In genomic region chr12:125314051-125314882, GRCh38 we compare ENCODE assay signal across 29 cellular contexts.
DNase-seq lines count a peak whose midpoint lies in the region; FAIRE-seq lines count a peak whose summit lies in the region.
"Had no signal": no experiment of that assay in that cellular context is flagged by ENCODE, and none has a peak within 500 bp of the region (broad histone marks: within the 10 kb centered on the region; RNA-seq: fewer than 3 reads in every experiment).

No MANE protein-coding gene starts in this region.

- H3K23ac ChIP-seq in mesendoderm (ENCODE audit: low read length), result no peak overlapping the region

- H4K5ac ChIP-seq in mesendoderm (ENCODE audit: low read length), result no peak overlapping the region

- H3K9me3 ChIP-seq in HUES6 (ENCODE audit: control insufficient read depth, insufficient read depth, low read depth, low read length), result no peaks in the 10 kb centered on the region
- H3K9me3 ChIP-seq: left lung, uterus had no signal

- H2AK5ac ChIP-seq in mesendoderm (ENCODE audit: low read length), result no peak overlapping the region

- DNase-seq in caudate nucleus (lab: John Stamatoyannopoulos, UW) (peak in 21 of 61 donors; percentile 6 to 69 (median 32)), mesendoderm (peak; percentile 58), urothelium cell line (ENCODE audit: low spot score) (peak; percentile 32), dermis blood vessel endothelial cell (no peak), RPMI8226 (no peak)
- DNase-seq in activated CD4-positive, alpha-beta memory T cell treated with anti-CD3 and anti-CD28 coated beads for 36 hours, result no peak
- DNase-seq: activated CD4-positive, alpha-beta T cell treated with anti-CD3 and anti-CD28 coated beads for 36 hours; activated naive CD4-positive, alpha-beta T cell treated with anti-CD3 and anti-CD28 coated beads for 36 hours; activated T-cell treated with anti-CD3 and anti-CD28 coated beads, Interleukin-2, amount 50 U/mL, for 48 hours; CD4-positive, alpha-beta T cell; cerebellar nuclear complex; effector CD8-positive, alpha-beta T cell; left lung; midbrain; natural killer cell; NCI-H1092 treated with DMSO at 0.1 percent for 48 hours; NCI-H2029; NCI-H345; NCI-H774; OCI-M1; SHP77 treated with DMSO at 0.1 percent for 48 hours; stimulated activated CD4-positive, alpha-beta T cell treated with anti-CD3 and anti-CD28 coated beads, Interleukin-1b, Interleukin-23, amount 100 ng/mL, for 48 hours; uterus had no signal

- H3K36me3 ChIP-seq in HUES6 (ENCODE audit: control insufficient read depth, insufficient read depth, low read length) (no peaks in the 10 kb centered on the region), mesendoderm (ENCODE audit: control insufficient read depth, insufficient read depth, low read length) (no peaks in the 10 kb centered on the region)
- H3K36me3 ChIP-seq: left lung, uterus had no signal

- no peak overlapping the region for H2BK120ac ChIP-seq in mesendoderm (ENCODE audit: low read depth, low read length)

- CTCF ChIA-PET in activated CD4-positive, alpha-beta memory T cell treated with anti-CD3 and anti-CD28 coated beads for 36 hours (lab: Charles Lee), result no interaction called here

- H3K79me2 ChIP-seq in mesendoderm (ENCODE audit: control insufficient read depth, insufficient read depth, low read length), result no peaks in the 10 kb centered on the region

- H2BK5ac ChIP-seq in mesendoderm (ENCODE audit: low read length), result no peak overlapping the region

- no peak overlapping the region for H2BK15ac ChIP-seq in mesendoderm (replicated peaks; ENCODE audit: low read depth)

- H3K18ac ChIP-seq in mesendoderm (ENCODE audit: low read length), result no peak overlapping the region

- H3K9ac ChIP-seq in HUES6 (ENCODE audit: low read length) (no peak overlapping the region), mesendoderm (ENCODE audit: low read length) (no peak overlapping the region)

- WGBS in mesendoderm (ENCODE audit: extremely low coverage, insufficient coverage, low lambda C conversion rate), result no CpG with 5 or more reads among the region's 22 CpGs

- no peaks in the 10 kb centered on the region for H3K36me3 Mint-ChIP-seq in activated CD4-positive, alpha-beta memory T cell treated with anti-CD3 and anti-CD28 coated beads for 36 hours
- H3K36me3 Mint-ChIP-seq: natural killer cell; stimulated activated effector memory CD8-positive, alpha-beta T cell treated with anti-CD3 and anti-CD28 coated beads, Interleukin-12 subunit alpha, Interleukin-12 subunit beta, amount 100 ng/mL, for 72 hours had no signal

- H3K4me2 ChIP-seq in mesendoderm (ENCODE audit: low read length), result no peak overlapping the region

- intact Hi-C loops in activated CD4-positive, alpha-beta memory T cell treated with anti-CD3 and anti-CD28 coated beads for 36 hours (cut with micrococcal nuclease), result no loop called here

- H3K4me1 Mint-ChIP-seq in activated CD4-positive, alpha-beta memory T cell treated with anti-CD3 and anti-CD28 coated beads for 36 hours (ENCODE audit: low read depth), result no peaks in the 10 kb centered on the region
- H3K4me1 Mint-ChIP-seq: activated CD4-positive, alpha-beta T cell treated with anti-CD3 and anti-CD28 coated beads for 36 hours; natural killer cell; stimulated activated effector memory CD8-positive, alpha-beta T cell treated with anti-CD3 and anti-CD28 coated beads, Interleukin-12 subunit alpha, Interleukin-12 subunit beta, amount 100 ng/mL, for 72 hours had no signal

- peaks cover 14% of the 10 kb centered on the region for H3K4me1 ChIP-seq in HUES6 (ENCODE audit: control insufficient read depth, insufficient read depth, low read length)
- H3K4me1 ChIP-seq in mesendoderm (ENCODE audit: control insufficient read depth, low read depth, low read length), result peaks cover 2% of the 10 kb centered on the region
- H3K4me1 ChIP-seq: left lung, uterus had no signal

- no peaks in the 10 kb centered on the region for H3K9me3 Mint-ChIP-seq in activated CD4-positive, alpha-beta memory T cell treated with anti-CD3 and anti-CD28 coated beads for 36 hours
- H3K9me3 Mint-ChIP-seq: activated naive CD4-positive, alpha-beta T cell treated with anti-CD3 and anti-CD28 coated beads for 36 hours; CD4-positive, alpha-beta T cell; natural killer cell; stimulated activated effector memory CD8-positive, alpha-beta T cell treated with anti-CD3 and anti-CD28 coated beads, Interleukin-12 subunit alpha, Interleukin-12 subunit beta, amount 100 ng/mL, for 72 hours had no signal

- POLR2A ChIA-PET in activated CD4-positive, alpha-beta memory T cell treated with anti-CD3 and anti-CD28 coated beads for 36 hours (lab: Charles Lee), result no interaction called here

- H3K27me3 Mint-ChIP-seq in activated CD4-positive, alpha-beta memory T cell treated with anti-CD3 and anti-CD28 coated beads for 36 hours, result peaks cover 9% of the 10 kb centered on the region

- H3K27ac ChIP-seq in HUES6 (ENCODE audit: low read depth, low read length) (no peak overlapping the region), caudate nucleus (ENCODE audit: low read depth, low read length) (peak overlapping the region; percentile 66), mesendoderm (ENCODE audit: low read depth, low read length) (no peak overlapping the region)
- H3K27ac ChIP-seq: left lung, uterus had no signal

- H3K4me3 ChIP-seq in HUES6 (ENCODE audit: low read depth, low read length), result peak overlapping the region; percentile 41
- no peak overlapping the region for H3K4me3 ChIP-seq in mesendoderm (ENCODE audit: low read length)
- H3K4me3 ChIP-seq: left lung, uterus had no signal

- no peak overlapping the region for H3K27ac Mint-ChIP-seq in activated CD4-positive, alpha-beta memory T cell treated with anti-CD3 and anti-CD28 coated beads for 36 hours
- H3K27ac Mint-ChIP-seq: activated CD4-positive, alpha-beta T cell treated with anti-CD3 and anti-CD28 coated beads for 36 hours; activated naive CD4-positive, alpha-beta T cell treated with anti-CD3 and anti-CD28 coated beads for 36 hours; CD4-positive, alpha-beta T cell; natural killer cell; progenitor cell of endocrine pancreas; stimulated activated effector memory CD8-positive, alpha-beta T cell treated with anti-CD3 and anti-CD28 coated beads, Interleukin-12 subunit alpha, Interleukin-12 subunit beta, amount 100 ng/mL, for 72 hours had no signal

- no peak overlapping the region for H3K4ac ChIP-seq in mesendoderm (ENCODE audit: low read depth, low read length)

- H3K79me1 ChIP-seq in mesendoderm (ENCODE audit: low read length), result no peaks in the 10 kb centered on the region

- H3K56ac ChIP-seq in mesendoderm (ENCODE audit: low read length), result peak overlapping the region; percentile 31

- no peak overlapping the region for H3K4me3 Mint-ChIP-seq in activated CD4-positive, alpha-beta memory T cell treated with anti-CD3 and anti-CD28 coated beads for 36 hours
- H3K4me3 Mint-ChIP-seq: activated CD4-positive, alpha-beta T cell treated with anti-CD3 and anti-CD28 coated beads for 36 hours; activated naive CD4-positive, alpha-beta T cell treated with anti-CD3 and anti-CD28 coated beads for 36 hours; CD4-positive, alpha-beta T cell; natural killer cell; stimulated activated effector memory CD8-positive, alpha-beta T cell treated with anti-CD3 and anti-CD28 coated beads, Interleukin-12 subunit alpha, Interleukin-12 subunit beta, amount 100 ng/mL, for 72 hours had no signal

- no peak for FAIRE-seq in urothelium cell line (lab: Jason Lieb, UNC)
- FAIRE-seq: frontal cortex, GM12892, GM19239 had no signal

- H3K27me3 ChIP-seq in HUES6 (ENCODE audit: control insufficient read depth, insufficient read depth, low read length), result no peaks in the 10 kb centered on the region
- H3K27me3 ChIP-seq in mesendoderm (ENCODE audit: insufficient read depth, low read length, poor library complexity), result no peaks in the 10 kb centered on the region
- H3K27me3 ChIP-seq: uterus had no signal

- H4K8ac ChIP-seq in mesendoderm (ENCODE audit: low read depth, low read length), result no peak overlapping the region

Comparison
In these comparisons a context has a peak if more than half of its experiments do, and no peak if none do; other contexts are left out.
1. DNase-seq: peak in mesendoderm (single experiment) and urothelium cell line (single experiment); none in dermis blood vessel endothelial cell (single experiment), RPMI8226 (single experiment) and activated CD4-positive, alpha-beta memory T cell treated with anti-CD3 and anti-CD28 coated beads for 36 hours (single experiment).